ENCODE assay signal across 10 cellular contexts in genomic region chr12:509494-509893, GRCh38. TPM values are rescaled to one million over a fixed set of nuclear protein-coding genes. Genes with fewer than 3 reads are reported as not detected.
A peak's percentile ranks its signal among the peaks of the same experiment; 100 is the strongest.
DNase-seq lines count a peak whose midpoint lies in the region; ATAC-seq and TF ChIP-seq lines count a peak whose summit lies in the region.
"Had no signal": no experiment of that assay in that cellular context is flagged by ENCODE, and none has a peak within 500 bp of the region (broad histone marks: within the 10 kb centered on the region; RNA-seq: fewer than 3 reads in every experiment).

No MANE protein-coding gene starts in this region.

- BruUV-seq in PC-3 (replicated peaks; lab: Mats Ljungman, UMichigan), result no TSS peak

- H3F3A ChIP-seq in PC-3 (ENCODE audit: low read length, unreplicated experiment), result peaks cover 5% of the 10 kb centered on the region

- peak overlapping the region; percentile 64 for H3K9ac ChIP-seq in PC-3 (ENCODE audit: low read length)

- peak overlapping the region; percentile 75 for H3K4me2 ChIP-seq in PC-3 (ENCODE audit: low read length)

- no peak for TF ChIP-seq POLR2A in heart left ventricle (IDR thresholded peaks at IDR 0.05)

- no peaks in the 10 kb centered on the region for H4K20me1 ChIP-seq in PC-3 (ENCODE audit: low read length)

- H3K4me1 ChIP-seq in PC-3 (ENCODE audit: insufficient read depth, low read length), result peaks cover 29% of the 10 kb centered on the region
- H3K4me1 ChIP-seq in heart left ventricle, result peaks cover 0 to 43% (median 21%) of the 10 kb centered on the region in 12 donors

- H3K4me3 ChIP-seq in PC-3 (ENCODE audit: low read length), result peak overlapping the region; percentile 25; the same call in 1 of the 2 replicates
- H3K4me3 ChIP-seq in heart left ventricle, result no peak overlapping the region

- H3K9me2 ChIP-seq in PC-3 (replicated peaks; ENCODE audit: low read length), result no peaks in the 10 kb centered on the region

- intact Hi-C loops in PC-3 (cut with micrococcal nuclease), result loop anchor here (5.0 kb wide), 1 partner anchor 33 kb away; no protein-coding TSS in a partner anchor
- intact Hi-C loops in heart left ventricle (cut with DNase I), result loop anchor here in 1 of 10 donors (10.0 kb wide), 1 partner anchor 55 kb away; the partner anchor contains the start of gene B4GALNT3

- H3K9me3 ChIP-seq in PC-3 (ENCODE audit: low read length), result no peaks in the 10 kb centered on the region
- H3K9me3 ChIP-seq in heart left ventricle, result no peaks in the 10 kb centered on the region

- ATAC-seq in PC-3 (peak; percentile 79), heart left ventricle (peak in 3 of 4 donors; percentile 68 to 82 (median 71)), HG02870 (IDR thresholded peaks at IDR 0.05; ENCODE audit: unreplicated experiment) (no peak)

- 4 to 20% (median 9%) methylated on average over 5 of the region's 5 CpGs for WGBS in heart left ventricle, 4 donors

- H3K36me3 ChIP-seq in PC-3 (ENCODE audit: low read depth, low read length) (no peaks in the 10 kb centered on the region), heart left ventricle (no peaks in the 10 kb centered on the region)

- H3K27me3 ChIP-seq in PC-3 (ENCODE audit: low read length) (no peaks in the 10 kb centered on the region), heart left ventricle (no peaks in the 10 kb centered on the region)

- TF ChIP-seq CTCF in PC-3 (conservative IDR thresholded peaks at IDR 0.05; ENCODE audit: low read depth, low read length) (no peak), heart left ventricle (IDR thresholded peaks at IDR 0.05) (no peak)

- POLR2A ChIA-PET in PC-3 (lab: Charles Lee; ENCODE audit: unreplicated experiment), result no interaction called here

- no peaks in the 10 kb centered on the region for H3K79me2 ChIP-seq in PC-3 (ENCODE audit: low read length)

- peak overlapping the region; percentile 28; the same call in 1 of the 2 replicates for H2AFZ ChIP-seq in PC-3 (ENCODE audit: low read length)

- peak overlapping the region; percentile 92 for H3K27ac ChIP-seq in PC-3 (ENCODE audit: low read length)
- H3K27ac ChIP-seq in heart left ventricle, result peak overlapping the region in 3 of 12 donors; percentile 14 to 37 (median 16)

- DNase-seq in ELF-1 (ENCODE audit: low read depth, low spot score), result peak; percentile 50
- DNase-seq in PC-3, result peak; percentile 81
- DNase-seq in heart left ventricle, result peak in 1 of 5 donors; percentile 30
- DNase-seq in retina, result peak; percentile 36
- no peak for DNase-seq in SKM-1 treated with dmso at 0.1 percent for 144 hours (lab: John Stamatoyannopoulos, UW; ENCODE audit: unreplicated experiment)
- DNase-seq in ureter (ENCODE audit: low spot score), result no peak
- no peak for DNase-seq in hippocampal formation (lab: John Stamatoyannopoulos, UW)
- DNase-seq: activated gamma-delta T cell, NCI-H446 had no signal

- CTCF ChIA-PET in PC-3 (lab: Charles Lee), result no interaction called here

RNA-seq across cellular contexts. Expression of gene B4GALNT3, which starts 49.8 kb away (rescaled TPM):
- total RNA-seq in PC-3 (2014; rRNA removed) (3.7 and 5.0 TPM in 2 replicates), heart left ventricle (10 to 100 TPM; 19.3 to 59.4 (median 31.5) TPM), ureter (11.7 TPM)
- polyA plus RNA-seq in heart left ventricle, result 10 to 100 TPM; 34.6 to 38.7 TPM

Comparison
In these comparisons a context has a peak if more than half of its experiments do, and no peak if none do; other contexts are left out.
1. DNase-seq: peak in ELF-1 (single experiment), PC-3 (single experiment) and retina (single experiment); none in SKM-1 treated with dmso at 0.1 percent for 144 hours (single experiment), ureter (single experiment) and hippocampal formation (0 of 2).